12 cellular contexts compared by ENCODE assay signal in genomic region chr14:75042040-75042439, GRCh38. TPM values are rescaled to one million over a fixed set of nuclear protein-coding genes. Genes with fewer than 3 reads are reported as not detected.
DNase-seq lines count a peak whose midpoint lies in the region; ATAC-seq, FAIRE-seq and TF ChIP-seq lines count a peak whose summit lies in the region.
"Had no signal": no experiment of that assay in that cellular context is flagged by ENCODE, and none has a peak within 500 bp of the region (broad histone marks: within the 10 kb centered on the region; RNA-seq: fewer than 3 reads in every experiment).

No MANE protein-coding gene starts in this region.

- H3K23ac ChIP-seq in IMR-90 (ENCODE audit: low read depth, low read length): peak overlapping the region; percentile 29

- H2BK5ac ChIP-seq in IMR-90 (ENCODE audit: low read depth, low read length, poor library complexity, severe bottlenecking): peak overlapping the region; percentile 9

- no peak for FAIRE-seq in A549 (lab: Jason Lieb, UNC)

- H3K4me2 ChIP-seq in A549 (peak overlapping the region; percentile 72), IMR-90 (ENCODE audit: low read depth, low read length) (peak overlapping the region; percentile 14; the same call in 1 of the 2 replicates)

- H3K79me1 ChIP-seq in IMR-90 (ENCODE audit: low read depth in 1 of 2, low read length in 2 of 2): peaks cover 5 to 20% of the 10 kb centered on the region in 2 experiments; a peak in 2 of 4 replicates

- no peak overlapping the region for H2AK9ac ChIP-seq in IMR-90 (replicated peaks; ENCODE audit: low read depth, low read length, poor library complexity)

- no peak overlapping the region for H3K56ac ChIP-seq in IMR-90 (ENCODE audit: extremely low read depth, insufficient read depth, low read length)

- peak overlapping the region; percentile 27 for H2AK5ac ChIP-seq in IMR-90 (ENCODE audit: low read depth, low read length)

- H2BK15ac ChIP-seq in IMR-90 (ENCODE audit: low read depth, low read length): no peak overlapping the region; the same call in 2 of the 3 replicates

- H2BK120ac ChIP-seq in IMR-90 (ENCODE audit: low read depth, low read length): peak overlapping the region; percentile 9

- peak in 1 of 2 experiments; percentile 9 for DNase-seq in A549 (ENCODE audit: low read depth in 1 of 2, low spot score in 1 of 2)
- no peak for DNase-seq in IMR-90
- peak; percentile 45 for DNase-seq in astrocyte of the spinal cord (ENCODE audit: low read depth, low spot score)
- DNase-seq in left colon: no peak
- no peak for DNase-seq in stimulated activated CD4-positive, alpha-beta T cell treated with anti-CD3 and anti-CD28 coated beads, Interleukin-4, amount 100 ng/mL, for 24 hours
- DNase-seq in NCI-H1092 (lab: John Stamatoyannopoulos, UW): no peak
- no peak for DNase-seq in testis
- DNase-seq: hippocampal formation, NCI-H446, SHP77 had no signal

- peak overlapping the region; percentile 91 for H3K14ac ChIP-seq in IMR-90 (replicated peaks; ENCODE audit: low read depth, low read length)

- peaks cover 56% of the 10 kb centered on the region for H3K4me1 ChIP-seq in A549
- peaks cover 14% of the 10 kb centered on the region for H3K4me1 ChIP-seq in IMR-90 (ENCODE audit: control insufficient read depth, insufficient read depth, low read length)
- peaks cover 4% of the 10 kb centered on the region for H3K4me1 ChIP-seq in testis

- H4K8ac ChIP-seq in IMR-90 (ENCODE audit: low read depth in 2 of 2, low read length in 2 of 2): peak overlapping the region; percentile 4 to 20; a peak in 1 of 4 replicates

- no peak overlapping the region for H4K91ac ChIP-seq in IMR-90 (ENCODE audit: insufficient read depth, low read depth, low read length)

- no peaks in the 10 kb centered on the region for H3K9me3 ChIP-seq in A549
- no peaks in the 10 kb centered on the region for H3K9me3 ChIP-seq in IMR-90 (ENCODE audit: control insufficient read depth, insufficient read depth, low read length)
- no peaks in the 10 kb centered on the region for H3K9me3 ChIP-seq in testis
- H3K9me3 ChIP-seq: tibial nerve had no signal

- TF ChIP-seq RAD21 in A549 (conservative IDR thresholded peaks at IDR 0.05 in 1 of 2, IDR thresholded peaks at IDR 0.05 in 1 of 2) (no peak), IMR-90 (IDR thresholded peaks at IDR 0.05; ENCODE audit: low read length) (no peak)

- POLR2A ChIA-PET in A549 (lab: Yijun Ruan, JAX) (interaction anchor here (0.6 kb wide), 1 partner anchor 164 kb away, joined by 4 read pairs; no protein-coding TSS in a partner anchor), IMR-90 (lab: Charles Lee; ENCODE audit: unreplicated experiment) (no interaction called here)

- H3K9me1 ChIP-seq in IMR-90 (ENCODE audit: insufficient read depth, low read length): peaks cover 16% of the 10 kb centered on the region

- no peaks in the 10 kb centered on the region for H4K20me1 ChIP-seq in IMR-90 (ENCODE audit: insufficient read depth, low read length)

- H2AFZ ChIP-seq in IMR-90 (replicated peaks; ENCODE audit: low read length, poor library complexity): peak overlapping the region; percentile 45

- H3K9ac ChIP-seq in IMR-90 (ENCODE audit: low read depth, low read length): peak overlapping the region; percentile 49

- H3K4ac ChIP-seq in IMR-90 (ENCODE audit: low read depth, low read length): peak overlapping the region; percentile 46

- peak overlapping the region; percentile 17 for H4K5ac ChIP-seq in IMR-90 (ENCODE audit: low read depth, low read length)

- ATAC-seq in A549: peak; percentile 56 to 64; a peak in 4 of 6 replicates
- ATAC-seq in IMR-90 (ENCODE audit: low read depth): peak; percentile 21; the same call in 1 of the 2 replicates
- peak; percentile 21 for ATAC-seq in left colon
- no peak for ATAC-seq in HG02759 (IDR thresholded peaks at IDR 0.05; ENCODE audit: unreplicated experiment)

- H3K4me3 ChIP-seq in A549 (peak overlapping the region; percentile 9; the same call in 1 of the 3 replicates), IMR-90 (ENCODE audit: insufficient read depth, low read depth, low read length) (no peak overlapping the region), astrocyte of the spinal cord (ENCODE audit: low read depth, low read length) (no peak overlapping the region), testis (no peak overlapping the region)
- H3K4me3 ChIP-seq: tibial nerve had no signal

- CTCF ChIA-PET in A549 (lab: Yijun Ruan, JAX) (interaction anchor here (0.9 to 1.1 kb wide), 3 partner anchors 19 to 136 kb away, joined by 3 to 5 read pairs (median 4); no protein-coding TSS in a partner anchor), IMR-90 (lab: Yijun Ruan, JAX) (no interaction called here)

- dilution Hi-C loops in IMR-90 (cut with HindIII; ENCODE audit: low sequenced_read_pairs, unreplicated experiment): no loop called here

- H3K27ac ChIP-seq in A549 (peak overlapping the region; percentile 67 to 85), IMR-90 (ENCODE audit: insufficient read depth, low read length) (peak overlapping the region; percentile 74), testis (peak overlapping the region in 1 of 2 donors; percentile 2)
- H3K27ac ChIP-seq: tibial nerve had no signal

- no TSS peak for BruUV-seq in IMR-90 (replicated peaks; lab: Mats Ljungman, UMichigan)

- no peak for TF ChIP-seq EP300 in A549 (IDR thresholded peaks at IDR 0.05)

- no peak overlapping the region for H2BK20ac ChIP-seq in IMR-90 (ENCODE audit: low read depth, low read length)

- H3K36me3 ChIP-seq in IMR-90 (ENCODE audit: control insufficient read depth, insufficient read depth, low read length): peaks cover 3% of the 10 kb centered on the region; the same call in 1 of the 2 replicates
- H3K36me3 ChIP-seq in testis (ENCODE audit: low read depth, missing control alignments): no peaks in the 10 kb centered on the region

- H3K27me3 ChIP-seq in IMR-90 (ENCODE audit: control insufficient read depth, insufficient read depth, low read length) (no peaks in the 10 kb centered on the region), testis (no peaks in the 10 kb centered on the region)
- H3K27me3 ChIP-seq: tibial nerve had no signal

- TF ChIP-seq CTCF in A549 (IDR thresholded peaks at IDR 0.05) (no peak), IMR-90 (conservative IDR thresholded peaks at IDR 0.05; ENCODE audit: low read depth, low read length) (no peak), astrocyte of the spinal cord (IDR thresholded peaks at IDR 0.05; ENCODE audit: low read depth, low read length) (no peak), testis (IDR thresholded peaks at IDR 0.05) (no peak)

- intact Hi-C loops in IMR-90 (cut with micrococcal nuclease) (no loop called here), left colon (cut with DNase I, micrococcal nuclease) (no loop called here), testis (cut with DNase I; ENCODE audit: low total_unique reads) (no loop called here)

- TF ChIP-seq POLR2A in A549 (IDR thresholded peaks at IDR 0.05; ENCODE audit: low read length): no peak
- TF ChIP-seq POLR2A in IMR-90 (IDR thresholded peaks at IDR 0.05; ENCODE audit: low read depth, low read length): no peak
- TF ChIP-seq POLR2A in testis (IDR thresholded peaks at IDR 0.05): no peak

- in situ Hi-C loops in IMR-90 (cut with MboI; ENCODE audit: low sequenced_read_pairs): no loop called here
- in situ Hi-C loops in astrocyte of the spinal cord (cut with HindIII; ENCODE audit: low sequenced_read_pairs): no loop called here

- H3K18ac ChIP-seq in IMR-90 (ENCODE audit: low read depth, low read length): peak overlapping the region; percentile 69

- WGBS in A549 (ENCODE audit: missing lambda C conversion rate): 24% methylated on average over 6 of the region's 6 CpGs
- 27% methylated on average over 3 of the region's 6 CpGs; no CpG with 5 or more reads in 1 of the 2 experiments for WGBS in IMR-90 (ENCODE audit: extremely low coverage in 2 of 2, insufficient read length in 1 of 2), 2 experiments
- 45 to 49% methylated on average over 6 of the region's 6 CpGs for WGBS in testis, 2 donors

RNA-seq across cellular contexts. Expression of gene MLH3, which starts 9.2 kb away (rescaled TPM):
- polyA plus RNA-seq in A549 (2011; rRNA removed): 30.8 and 32.3 TPM in 2 replicates
- 8.4 and 9.1 TPM in 2 replicates for polyA plus RNA-seq in A549 (2012; cell fraction: cytosol; rRNA removed)
- 11.5 and 18.4 TPM in 2 replicates for polyA plus RNA-seq in A549 (2012; cell fraction: nucleus; rRNA removed)
- polyA plus RNA-seq in A549 (2017; fragmentation: RNase III; extraction: RNeasy Plus Mini Kit Qiagen cat#74134 plus additional on column Dnase treatment): 15.2 to 16.2 TPM (median 16.0 TPM) in 3 replicates
- 36.8 and 41.8 TPM in 2 replicates for polyA minus RNA-seq in A549 (2011; rRNA and poly(A)+ RNA removed)
- 14.7 and 16.9 TPM in 2 replicates for total RNA-seq in IMR-90 (2012; rRNA removed)
- 5.1 and 5.6 TPM in 2 replicates for polyA plus RNA-seq in IMR-90 (2012; rRNA removed)
- 1.5 and 2.0 TPM in 2 replicates for polyA plus RNA-seq in IMR-90 (2012; cell fraction: cytosol; rRNA removed)
- 5.1 and 14.7 TPM in 2 replicates for polyA plus RNA-seq in IMR-90 (2012; cell fraction: nucleus; rRNA removed; ENCODE audit: low replicate concordance)
- 10 to 100 TPM; 19.6 to 27.0 TPM for total RNA-seq in left colon
- total RNA-seq in testis: 10 to 100 TPM; 31.8 to 36.2 TPM
- polyA plus RNA-seq in testis (ENCODE audit: insufficient read depth, low read depth, low replicate concordance): 21.5 TPM

RNA-seq across cellular contexts. Expression of gene ACYP1, which starts 21.8 kb away (rescaled TPM):
- polyA plus RNA-seq in A549 (2011; rRNA removed): 26.5 and 36.7 TPM in 2 replicates
- polyA plus RNA-seq in A549 (2012; cell fraction: cytosol; rRNA removed): 24.6 and 36.2 TPM in 2 replicates
- 8.0 and 14.5 TPM in 2 replicates for polyA plus RNA-seq in A549 (2012; cell fraction: nucleus; rRNA removed)
- polyA plus RNA-seq in A549 (2017; fragmentation: RNase III; extraction: RNeasy Plus Mini Kit Qiagen cat#74134 plus additional on column Dnase treatment): 30.0 to 34.3 TPM (median 33.3 TPM) in 3 replicates
- polyA minus RNA-seq in A549 (2011; rRNA and poly(A)+ RNA removed): 3.4 and 3.9 TPM in 2 replicates
- total RNA-seq in IMR-90 (2012; rRNA removed): 4.1 and 6.9 TPM in 2 replicates
- polyA plus RNA-seq in IMR-90 (2012; rRNA removed): 17.4 and 24.0 TPM in 2 replicates
- 4.5 and 5.8 TPM in 2 replicates for polyA plus RNA-seq in IMR-90 (2012; cell fraction: cytosol; rRNA removed)
- 1.8 and 13.7 TPM in 2 replicates for polyA plus RNA-seq in IMR-90 (2012; cell fraction: nucleus; rRNA removed; ENCODE audit: low replicate concordance)
- total RNA-seq in left colon: 10 to 100 TPM; 14.8 to 20.3 TPM
- total RNA-seq in testis: 10 to 100 TPM; 20.1 to 24.4 TPM
- 38.8 TPM for polyA plus RNA-seq in testis (ENCODE audit: insufficient read depth, low read depth, low replicate concordance)

RNA-seq across cellular contexts. Expression of gene ZC2HC1C, which starts 27.4 kb away (rescaled TPM):
- polyA plus RNA-seq in A549 (2011; rRNA removed) (2.4 and 2.7 TPM in 2 replicates), A549 (2017; fragmentation: RNase III; extraction: RNeasy Plus Mini Kit Qiagen cat#74134 plus additional on column Dnase treatment) (2.7 to 3.9 TPM (median 2.8 TPM) in 3 replicates), IMR-90 (2012; rRNA removed) (0.15 and 0.36 TPM in 2 replicates), testis (ENCODE audit: insufficient read depth, low read depth, low replicate concordance) (233 TPM)
- 0.98 and 1.2 TPM in 2 replicates for polyA plus RNA-seq in A549 (2012; cell fraction: cytosol; rRNA removed)
- 0.38 and 0.59 TPM in 2 replicates for polyA plus RNA-seq in A549 (2012; cell fraction: nucleus; rRNA removed)
- polyA minus RNA-seq in A549 (2011; rRNA and poly(A)+ RNA removed): 1.1 and 1.5 TPM in 2 replicates
- total RNA-seq in IMR-90 (2012; rRNA removed) (0.28 and 0.54 TPM in 2 replicates), left colon (1 to 10 TPM; 3.9 to 4.8 TPM), testis (10 to 100 TPM; 35.2 to 63.5 TPM)
- polyA plus RNA-seq in IMR-90 (2012; cell fraction: cytosol; rRNA removed): 0.11 and 0.13 TPM in 2 replicates
- 0.09 and 0.34 TPM in 2 replicates for polyA plus RNA-seq in IMR-90 (2012; cell fraction: nucleus; rRNA removed; ENCODE audit: low replicate concordance)

RNA-seq across cellular contexts. Expression of gene EIF2B2, which starts 39.3 kb away (rescaled TPM):
- polyA plus RNA-seq in A549 (2011; rRNA removed) (116 and 142 TPM in 2 replicates), A549 (2017; fragmentation: RNase III; extraction: RNeasy Plus Mini Kit Qiagen cat#74134 plus additional on column Dnase treatment) (86.2 to 88.4 TPM (median 86.3 TPM) in 3 replicates), IMR-90 (2012; rRNA removed) (63.6 and 73.9 TPM in 2 replicates), testis (ENCODE audit: insufficient read depth, low read depth, low replicate concordance) (124 TPM)
- 102 and 117 TPM in 2 replicates for polyA plus RNA-seq in A549 (2012; cell fraction: cytosol; rRNA removed)
- 64.6 and 86.0 TPM in 2 replicates for polyA plus RNA-seq in A549 (2012; cell fraction: nucleus; rRNA removed)
- 78.2 and 82.6 TPM in 2 replicates for polyA minus RNA-seq in A549 (2011; rRNA and poly(A)+ RNA removed)
- total RNA-seq in IMR-90 (2012; rRNA removed) (69.4 and 70.1 TPM in 2 replicates), left colon (10 to 100 TPM; 36.5 to 48.1 TPM), testis (10 to 100 TPM; 39.4 to 40.4 TPM)
- polyA plus RNA-seq in IMR-90 (2012; cell fraction: cytosol; rRNA removed): 54.6 and 57.1 TPM in 2 replicates
- polyA plus RNA-seq in IMR-90 (2012; cell fraction: nucleus; rRNA removed; ENCODE audit: low replicate concordance): 33.1 and 55.7 TPM in 2 replicates

Comparison
In these comparisons a context has a peak if more than half of its experiments do, and no peak if none do; other contexts are left out.
1. RNA of gene ZC2HC1C, which starts 27.4 kb away (total RNA-seq): 35.2 to 63.5 TPM in testis; 3.9 to 4.8 TPM in left colon and 0.28 to 0.54 TPM in IMR-90; every median in the first group is over 4 times any median in the second.